In the genomic region with DNA sequence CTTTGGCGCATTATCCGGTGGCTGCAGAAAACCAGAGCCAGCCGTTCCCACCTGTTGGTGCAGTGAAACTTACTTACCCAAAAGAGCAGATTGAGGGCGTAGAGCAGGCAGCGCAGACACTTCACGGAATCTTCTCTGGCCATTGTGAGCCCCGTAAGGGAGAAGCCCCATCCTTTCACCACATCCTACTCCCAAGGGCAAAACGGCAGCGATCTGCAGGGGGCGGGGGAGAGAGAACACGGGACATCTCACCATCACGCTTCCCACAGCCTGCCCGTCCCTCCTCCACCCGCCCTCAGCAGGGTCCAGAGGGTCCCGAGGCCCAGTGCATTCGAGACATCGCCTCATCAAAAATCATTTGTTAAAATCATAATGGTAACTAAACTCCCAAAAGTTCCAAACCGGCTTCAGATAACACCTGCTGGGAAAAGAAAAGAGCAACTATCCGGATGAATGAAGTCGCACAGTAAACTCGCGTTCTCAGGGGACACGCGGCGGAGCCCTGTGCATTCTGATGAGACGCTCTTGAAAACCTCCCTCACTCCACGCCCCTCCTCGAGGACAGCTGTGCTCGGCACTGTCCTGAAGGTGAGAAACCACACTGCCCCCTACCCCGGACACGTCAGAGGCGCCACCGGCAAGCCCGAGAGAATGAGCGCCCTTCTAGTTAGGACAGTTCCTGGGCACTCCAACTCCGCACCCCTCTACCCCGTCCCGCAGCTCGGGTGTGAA, we compare ENCODE assay signal across 8 cellular contexts. TPM values are rescaled to one million over a fixed set of nuclear protein-coding genes. Genes with fewer than 3 reads are reported as not detected.
DNase-seq lines count a peak whose midpoint lies in the region; ATAC-seq, FAIRE-seq and TF ChIP-seq lines count a peak whose summit lies in the region.

No MANE protein-coding gene starts in this region.

- ATAC-seq in GM19463 (IDR thresholded peaks at IDR 0.05; ENCODE audit: unreplicated experiment) (peak; percentile 65), HG03457 (IDR thresholded peaks at IDR 0.05; ENCODE audit: unreplicated experiment) (peak; percentile 53)

- intact Hi-C loops in spleen (cut with DNase I; ENCODE audit: low total_unique reads): loop anchor here (5.0 kb wide), 1 partner anchor 49 kb away; no protein-coding TSS in a partner anchor

- peaks cover 0 to 4% (median 2%) of the 10 kb centered on the region in 4 donors for H3K4me1 ChIP-seq in Peyer's patch
- H3K4me1 ChIP-seq in spleen: peaks cover 0 to 30% (median 16%) of the 10 kb centered on the region in 6 donors

- peak overlapping the region; percentile 47 to 83 (median 64) for H3K4me3 ChIP-seq in Peyer's patch
- peak overlapping the region; percentile 73 for H3K4me3 ChIP-seq in bronchial epithelial cell (ENCODE audit: low read depth, low read length)
- peak overlapping the region; percentile 54 to 82 (median 58) for H3K4me3 ChIP-seq in spleen

- 3 to 6% (median 5%) methylated on average over 27 to 39 of the region's 39 CpGs for WGBS in spleen, 5 donors

- TF ChIP-seq CTCF in Peyer's patch (IDR thresholded peaks at IDR 0.05) (no peak), bronchial epithelial cell (IDR thresholded peaks at IDR 0.05; ENCODE audit: insufficient read depth, low read length, severe bottlenecking) (no peak), spleen (IDR thresholded peaks at IDR 0.05 in 8 of 11, conservative IDR thresholded peaks at IDR 0.05 in 3 of 11) (no peak)

- no peak for FAIRE-seq in bronchial epithelial cell (lab: Jason Lieb, UNC)

- TF ChIP-seq POLR2A in Peyer's patch (IDR thresholded peaks at IDR 0.05) (no peak), spleen (IDR thresholded peaks at IDR 0.05) (no peak)

- H3K27me3 ChIP-seq in Peyer's patch (no peaks in the 10 kb centered on the region), bronchial epithelial cell (ENCODE audit: control insufficient read depth, insufficient read depth, low read length) (peaks cover 3% of the 10 kb centered on the region), spleen (replicated peaks in 1 of 7) (peaks cover 0 to 60% (median 17%) of the 10 kb centered on the region in 7 donors)

- DNase-seq in EL (peak; percentile 10), Peyer's patch (peak in 2 of 3 donors; percentile 53 to 63), bronchial epithelial cell (ENCODE audit: low read depth) (peak; percentile 3), islet precursor cell (peak; percentile 91), spleen (peak; percentile 79), occipital lobe (lab: John Stamatoyannopoulos, UW) (no peak)

- H3K27ac ChIP-seq in Peyer's patch (peak overlapping the region; percentile 58 to 95 (median 83)), spleen (peak overlapping the region; percentile 51 to 91 (median 86))

- H3K36me3 ChIP-seq in Peyer's patch (no peaks in the 10 kb centered on the region), bronchial epithelial cell (ENCODE audit: control insufficient read depth, insufficient read depth, low read length) (no peaks in the 10 kb centered on the region), spleen (no peaks in the 10 kb centered on the region)

- H3K9me3 ChIP-seq in Peyer's patch: no peaks in the 10 kb centered on the region
- H3K9me3 ChIP-seq in spleen: no peaks in the 10 kb centered on the region

RNA-seq across cellular contexts. Expression of gene TSPAN12, which starts 1.2 kb away (rescaled TPM):
- total RNA-seq in Peyer's patch (100 to 1,000 TPM in 2 of 4 donors, 10 to 100 TPM in 2; 13.2 to 103 (median 84.6) TPM), bronchial epithelial cell (1.6 and 2.7 TPM in 2 replicates), spleen (10 to 100 TPM; 28.8 to 61.2 (median 47.7) TPM), occipital lobe (7.2 TPM)
- polyA plus RNA-seq in spleen: 10 to 100 TPM in 1 of 3 donors, 1 to 10 TPM in 2; 4.7 to 12.8 (median 8.7) TPM
